35 cellular contexts compared by ENCODE assay signal in genomic region chr2:1186405-1186804, GRCh38.
"Had no signal": no experiment of that assay in that cellular context is flagged by ENCODE, and none has a peak within 500 bp of the region (broad histone marks: within the 10 kb centered on the region; RNA-seq: fewer than 3 reads in every experiment).

No MANE protein-coding gene starts in this region.

- DNase-seq: Karpas-422, Kasumi-1, KG1, MG63, MM.1S, MV-4-11, NCI-H1048, NCI-H1092, NCI-H1092 treated with DMSO at 0.1 percent for 48 hours, NCI-H1105, NCI-H1105 treated with DMSO at 0.1 percent for 48 hours, NCI-H1417, NCI-H1417 treated with DMSO at 0.1 percent for 48 hours, NCI-H1436, NCI-H1436 treated with DMSO at 0.1 percent for 48 hours, NCI-H146, NCI-H1694, NCI-H1694 treated with DMSO at 0.1 percent for 48 hours, NCI-H187, NCI-H187 treated with DMSO at 0.1 percent for 48 hours, NCI-H1930, NCI-H2029, NCI-H2029 treated with DMSO at 0.1 percent for 48 hours, NCI-H2081, NCI-H2081 treated with DMSO at 0.1 percent for 48 hours, NCI-H2107, NCI-H2171, NCI-H2171 treated with DMSO at 0.1 percent for 48 hours, NCI-H2227 treated with DMSO at 0.1 percent for 48 hours, NCI-H226, NCI-H345, NCI-H446, NCI-H446 treated with DMSO at 0.1 percent for 48 hours, NCI-H510A had no signal

- H3K36me3 ChIP-seq: MG63 had no signal

- H3K4me3 ChIP-seq: MG63 had no signal

- H3K27ac ChIP-seq: KMS-11 had no signal

- H3K9me3 ChIP-seq: MG63 had no signal

- H3K27me3 ChIP-seq: MG63 had no signal
